17 cellular contexts compared by ENCODE assay signal in the genomic region with DNA sequence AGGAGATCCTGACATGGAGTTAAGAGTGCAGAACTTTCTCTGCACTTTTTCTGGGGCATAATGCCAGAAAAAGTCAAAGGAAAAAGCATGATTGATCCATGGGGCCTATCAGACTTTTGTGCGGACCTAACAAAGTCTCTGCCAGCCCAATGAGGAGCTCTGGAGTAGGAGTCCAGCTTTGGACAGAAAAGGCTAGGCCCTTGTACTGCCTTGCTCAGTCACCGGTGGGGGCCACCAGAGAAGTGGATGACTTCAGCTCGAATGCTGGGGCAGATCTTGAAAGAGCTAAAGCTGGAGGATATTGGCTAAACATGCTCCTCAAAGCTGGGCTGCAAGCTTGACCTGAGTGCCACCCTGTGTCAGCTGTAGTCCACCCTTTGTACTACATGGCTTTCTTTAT. TPM values are rescaled to one million over a fixed set of nuclear protein-coding genes. Genes with fewer than 3 reads are reported as not detected.
DNase-seq lines count a peak whose midpoint lies in the region; ATAC-seq and TF ChIP-seq lines count a peak whose summit lies in the region.
"Had no signal": no experiment of that assay in that cellular context is flagged by ENCODE, and none has a peak within 500 bp of the region (broad histone marks: within the 10 kb centered on the region; RNA-seq: fewer than 3 reads in every experiment).

No MANE protein-coding gene starts in this region.

- intact Hi-C loops in activated CD4-positive, alpha-beta T cell treated with anti-CD3 and anti-CD28 coated beads, Interleukin-2, amount 10 ng/mL, durations not matched to agents 24 days and 14 days (cut with micrococcal nuclease), result no loop called here

- H3K4me1 Mint-ChIP-seq in activated CD4-positive, alpha-beta T cell treated with anti-CD3 and anti-CD28 coated beads, Interleukin-2, amount 10 ng/mL, durations not matched to agents 24 days and 14 days, result peaks cover 20% of the 10 kb centered on the region
- H3K4me1 Mint-ChIP-seq in activated naive CD8-positive, alpha-beta T cell treated with anti-CD3 and anti-CD28 coated beads for 36 hours, result peaks cover 35% of the 10 kb centered on the region
- H3K4me1 Mint-ChIP-seq in osteocyte (ENCODE audit: unreplicated experiment), result peaks cover 17% of the 10 kb centered on the region

- H3K27ac Mint-ChIP-seq in activated CD4-positive, alpha-beta T cell treated with anti-CD3 and anti-CD28 coated beads, Interleukin-2, amount 10 ng/mL, durations not matched to agents 24 days and 14 days, result peak overlapping the region; percentile 87
- H3K27ac Mint-ChIP-seq in activated naive CD8-positive, alpha-beta T cell treated with anti-CD3 and anti-CD28 coated beads for 36 hours, result peak overlapping the region; percentile 95
- peak overlapping the region; percentile 34 for H3K27ac Mint-ChIP-seq in osteocyte (ENCODE audit: unreplicated experiment)
- H3K27ac Mint-ChIP-seq: progenitor cell of endocrine pancreas had no signal

- H3K36me3 Mint-ChIP-seq in activated CD4-positive, alpha-beta T cell treated with anti-CD3 and anti-CD28 coated beads, Interleukin-2, amount 10 ng/mL, durations not matched to agents 24 days and 14 days (ENCODE audit: low read depth), result peaks cover 22% of the 10 kb centered on the region
- peaks cover 28% of the 10 kb centered on the region for H3K36me3 Mint-ChIP-seq in activated naive CD8-positive, alpha-beta T cell treated with anti-CD3 and anti-CD28 coated beads for 36 hours
- no peaks in the 10 kb centered on the region for H3K36me3 Mint-ChIP-seq in osteocyte (ENCODE audit: unreplicated experiment)

- peak overlapping the region; percentile 4 for H3K4me3 Mint-ChIP-seq in activated CD4-positive, alpha-beta T cell treated with anti-CD3 and anti-CD28 coated beads, Interleukin-2, amount 10 ng/mL, durations not matched to agents 24 days and 14 days
- no peak overlapping the region for H3K4me3 Mint-ChIP-seq in activated naive CD8-positive, alpha-beta T cell treated with anti-CD3 and anti-CD28 coated beads for 36 hours
- H3K4me3 Mint-ChIP-seq in osteocyte (ENCODE audit: unreplicated experiment), result no peak overlapping the region

- H3K9me3 ChIP-seq in KOPT-K1 (ENCODE audit: insufficient read depth, low read length, poor library complexity, severe bottlenecking), result no peaks in the 10 kb centered on the region
- H3K9me3 ChIP-seq: A549 had no signal

- ATAC-seq in GM18909 (IDR thresholded peaks at IDR 0.05; ENCODE audit: poor library complexity, unreplicated experiment), result no peak
- ATAC-seq: A549, left ventricle myocardium superior had no signal

- H3K27ac ChIP-seq in KOPT-K1 (ENCODE audit: low read depth, low read length, poor library complexity, severe bottlenecking), result peak overlapping the region; percentile 61
- H3K27ac ChIP-seq: A549, PC-9 had no signal

- TF ChIP-seq CTCF in osteocyte (IDR thresholded peaks at IDR 0.05), result no peak

- peaks cover 13% of the 10 kb centered on the region for H3K9me3 Mint-ChIP-seq in activated CD4-positive, alpha-beta T cell treated with anti-CD3 and anti-CD28 coated beads, Interleukin-2, amount 10 ng/mL, durations not matched to agents 24 days and 14 days
- peaks cover 5% of the 10 kb centered on the region for H3K9me3 Mint-ChIP-seq in activated naive CD8-positive, alpha-beta T cell treated with anti-CD3 and anti-CD28 coated beads for 36 hours
- no peaks in the 10 kb centered on the region for H3K9me3 Mint-ChIP-seq in osteocyte (ENCODE audit: unreplicated experiment)

- H3K36me3 ChIP-seq in KOPT-K1 (ENCODE audit: insufficient read depth, low read length), result peaks cover 11% of the 10 kb centered on the region; the same call in 1 of the 2 replicates

- peak; percentile 66 for DNase-seq in activated CD4-positive, alpha-beta T cell treated with anti-CD3 and anti-CD28 coated beads, Interleukin-2, amount 10 ng/mL, durations not matched to agents 24 days and 14 days
- no peak for DNase-seq in activated CD4-positive, alpha-beta T cell treated with anti-CD3 and anti-CD28 coated beads, Interleukin-2, amount 50 U/mL, for 1 hour
- DNase-seq in activated naive CD8-positive, alpha-beta T cell treated with anti-CD3 and anti-CD28 coated beads for 36 hours, result no peak
- DNase-seq in osteocyte (ENCODE audit: extremely low spot score, unreplicated experiment), result no peak
- DNase-seq in NCI-H1105 (lab: John Stamatoyannopoulos, UW), result no peak
- no peak for DNase-seq in cerebellum (ENCODE audit: low spot score)
- DNase-seq: activated CD4-positive, CD25-positive, alpha-beta regulatory T cell treated with anti-CD3 and anti-CD28 coated beads, Interleukin-2, amount 50 U/mL, for 72 hours; left ventricle myocardium superior; MV-4-11; NCI-H2107; NCI-H69; stimulated activated naive CD4-positive, alpha-beta T cell treated with Interleukin-2 at 50 U/mL for 16 hours had no signal

- H3K27me3 Mint-ChIP-seq in activated CD4-positive, alpha-beta T cell treated with anti-CD3 and anti-CD28 coated beads, Interleukin-2, amount 10 ng/mL, durations not matched to agents 24 days and 14 days, result no peaks in the 10 kb centered on the region
- H3K27me3 Mint-ChIP-seq in activated naive CD8-positive, alpha-beta T cell treated with anti-CD3 and anti-CD28 coated beads for 36 hours, result no peaks in the 10 kb centered on the region
- no peaks in the 10 kb centered on the region for H3K27me3 Mint-ChIP-seq in osteocyte (ENCODE audit: unreplicated experiment)

RNA-seq across cellular contexts. Expression of gene ZC3HAV1, which starts 2.8 kb away (rescaled TPM):
- total RNA-seq in activated CD4-positive, alpha-beta T cell treated with anti-CD3 and anti-CD28 coated beads, Interleukin-2, amount 10 ng/mL, durations not matched to agents 24 days and 14 days, result 86.1 and 90.5 TPM in 2 replicates
- total RNA-seq in activated naive CD8-positive, alpha-beta T cell treated with anti-CD3 and anti-CD28 coated beads for 36 hours, result 100 to 1,000 TPM; 117 to 118 TPM
- 42.7 and 43.0 TPM in 2 replicates for total RNA-seq in osteocyte
- total RNA-seq in cerebellum, result 6.3 TPM

Comparison
In these comparisons a context has a peak if more than half of its experiments do, and no peak if none do; other contexts are left out.
1. H3K27ac Mint-ChIP-seq: peak in every context shown above with its lines; median percentile 95 in activated naive CD8-positive, alpha-beta T cell treated with anti-CD3 and anti-CD28 coated beads for 36 hours; 87 in activated CD4-positive, alpha-beta T cell treated with anti-CD3 and anti-CD28 coated beads, Interleukin-2, amount 10 ng/mL, durations not matched to agents 24 days and 14 days; 34 in osteocyte.